Comparison of ENCODE assay signal across 9 cellular contexts in genomic region chr5:59496524-59497134, GRCh38.
DNase-seq lines count a peak whose midpoint lies in the region; ATAC-seq and TF ChIP-seq lines count a peak whose summit lies in the region.
"Had no signal": no experiment of that assay in that cellular context is flagged by ENCODE, and none has a peak within 500 bp of the region (broad histone marks: within the 10 kb centered on the region; RNA-seq: fewer than 3 reads in every experiment).

No MANE protein-coding gene starts in this region.

- H3K27me3 ChIP-seq in DOHH2 (ENCODE audit: control insufficient read depth, low read length) (peaks cover 6% of the 10 kb centered on the region; the same call in 1 of the 2 replicates), heart left ventricle (no peaks in the 10 kb centered on the region)
- H3K27me3 ChIP-seq: ovary had no signal

- no peaks in the 10 kb centered on the region for H3K9me2 ChIP-seq in DOHH2 (replicated peaks; ENCODE audit: control insufficient read depth, low read length)

- H3K36me3 ChIP-seq in DOHH2 (ENCODE audit: control insufficient read depth, low read length) (no peaks in the 10 kb centered on the region), heart left ventricle (no peaks in the 10 kb centered on the region)
- H3K36me3 ChIP-seq: ovary had no signal

- intact Hi-C loops in heart left ventricle (cut with DNase I): loop anchor here in 1 of 10 donors (2.0 kb wide), 1 partner anchor 106 kb away; no protein-coding TSS in a partner anchor

- H3K79me2 ChIP-seq in DOHH2 (ENCODE audit: control insufficient read depth, low read length): no peaks in the 10 kb centered on the region

- no peaks in the 10 kb centered on the region for H3F3A ChIP-seq in DOHH2 (ENCODE audit: control insufficient read depth, insufficient read depth)

- ATAC-seq in GM21576 (IDR thresholded peaks at IDR 0.05; ENCODE audit: unreplicated experiment): peak; percentile 66
- ATAC-seq in HG03521 (IDR thresholded peaks at IDR 0.05; ENCODE audit: unreplicated experiment): no peak
- no peak for ATAC-seq in heart left ventricle

- 89 to 91% (median 90%) methylated on average over 17 of the region's 17 CpGs for WGBS in heart left ventricle, 4 donors

- no peak overlapping the region for H3K27ac ChIP-seq in DOHH2 (ENCODE audit: low read depth, low read length)
- H3K27ac ChIP-seq in coronary artery: no peak overlapping the region
- H3K27ac ChIP-seq in heart left ventricle: no peak overlapping the region
- H3K27ac ChIP-seq: ovary had no signal

- H3K4me3 ChIP-seq in DOHH2 (ENCODE audit: low read length): no peak overlapping the region
- no peak overlapping the region for H3K4me3 ChIP-seq in coronary artery
- H3K4me3 ChIP-seq in heart left ventricle: no peak overlapping the region
- H3K4me3 ChIP-seq: ovary had no signal

- no peak overlapping the region for H3K4me2 ChIP-seq in DOHH2 (ENCODE audit: low read length)

- H4K20me1 ChIP-seq in DOHH2 (ENCODE audit: control insufficient read depth, insufficient read depth, low read depth, low read length): no peaks in the 10 kb centered on the region

- H3K9me3 ChIP-seq in DOHH2 (ENCODE audit: control insufficient read depth, insufficient read depth, low read length): no peaks in the 10 kb centered on the region
- no peaks in the 10 kb centered on the region for H3K9me3 ChIP-seq in heart left ventricle
- H3K9me3 ChIP-seq: ovary had no signal

- no peak for TF ChIP-seq POLR2A in heart left ventricle (IDR thresholded peaks at IDR 0.05)

- TF ChIP-seq CTCF in DOHH2 (IDR thresholded peaks at IDR 0.05; ENCODE audit: low read depth, low read length, poor library complexity, severe bottlenecking) (peak; percentile 76), coronary artery (IDR thresholded peaks at IDR 0.05) (no peak), heart left ventricle (IDR thresholded peaks at IDR 0.05) (peak in 5 of 12 donors; percentile 16 to 26 (median 23))

- DNase-seq in RPMI8226 (peak; percentile 43), islet precursor cell (peak; percentile 60), coronary artery (ENCODE audit: low spot score) (no peak), NCI-H1092 treated with DMSO at 0.1 percent for 48 hours (lab: John Stamatoyannopoulos, UW) (no peak), heart left ventricle (no peak)
- DNase-seq: ovary had no signal

- no peaks in the 10 kb centered on the region for H3K4me1 ChIP-seq in DOHH2 (ENCODE audit: control insufficient read depth, low read length)
- no peaks in the 10 kb centered on the region for H3K4me1 ChIP-seq in heart left ventricle

Comparison
In these comparisons a context has a peak if more than half of its experiments do, and no peak if none do; other contexts are left out.
1. DNase-seq: peak in RPMI8226 (single experiment) and islet precursor cell (single experiment); none in coronary artery (single experiment), NCI-H1092 treated with DMSO at 0.1 percent for 48 hours (single experiment) and heart left ventricle (0 of 5).